Comparison of ENCODE assay signal across 8 cellular contexts in genomic region chr3:98902341-98902740, GRCh38. TPM values are rescaled to one million over a fixed set of nuclear protein-coding genes. Genes with fewer than 3 reads are reported as not detected.
DNase-seq lines count a peak whose midpoint lies in the region; ATAC-seq and TF ChIP-seq lines count a peak whose summit lies in the region.

No MANE protein-coding gene starts in this region.

- TF ChIP-seq POLR2A in IMR-90 (IDR thresholded peaks at IDR 0.05; ENCODE audit: low read depth, low read length) = no peak

- H3K23ac ChIP-seq in IMR-90 (ENCODE audit: low read depth, low read length) = peak overlapping the region; percentile 59

- H2AK9ac ChIP-seq in IMR-90 (replicated peaks; ENCODE audit: low read depth, low read length, poor library complexity) = peak overlapping the region; percentile 85

- H3K4me3 ChIP-seq in BLaER1 = peak overlapping the region; percentile 92
- peak overlapping the region; percentile 55 for H3K4me3 ChIP-seq in IMR-90 (ENCODE audit: insufficient read depth, low read depth, low read length)
- no peak overlapping the region for H3K4me3 ChIP-seq in mucosa of descending colon

- H3K27ac ChIP-seq in BLaER1 = peak overlapping the region; percentile 85
- H3K27ac ChIP-seq in IMR-90 (ENCODE audit: insufficient read depth, low read length) = peak overlapping the region; percentile 94
- H3K27ac ChIP-seq in cingulate gyrus (ENCODE audit: low read depth, low read length) = peak overlapping the region; percentile 90

- CTCF ChIA-PET in IMR-90 (lab: Yijun Ruan, JAX) = interaction anchor here (1.1 to 1.4 kb wide), 3 partner anchors 53 to 87 kb away, joined by 3 to 7 read pairs (median 5); no protein-coding TSS in a partner anchor

- 20% methylated on average over 1 of the region's 4 CpGs; no CpG with 5 or more reads in 1 of the 2 experiments for WGBS in IMR-90 (ENCODE audit: extremely low coverage in 2 of 2, insufficient read length in 1 of 2), 2 experiments

- POLR2A ChIA-PET in IMR-90 (lab: Charles Lee; ENCODE audit: unreplicated experiment) = interaction anchor here (0.6 kb wide), 1 partner anchor 8 kb away, joined by 3 read pairs; no protein-coding TSS in a partner anchor

- no peaks in the 10 kb centered on the region for H3K9me3 Mint-ChIP-seq in natural killer cell

- dilution Hi-C loops in IMR-90 (cut with HindIII; ENCODE audit: low sequenced_read_pairs, unreplicated experiment) = no loop called here

- peak overlapping the region; percentile 91 for H3K56ac ChIP-seq in IMR-90 (ENCODE audit: extremely low read depth, insufficient read depth, low read length)

- H3K36me3 ChIP-seq in BLaER1 = no peaks in the 10 kb centered on the region
- no peaks in the 10 kb centered on the region for H3K36me3 ChIP-seq in IMR-90 (ENCODE audit: control insufficient read depth, insufficient read depth, low read length)
- H3K36me3 ChIP-seq in mucosa of descending colon (ENCODE audit: low read depth) = no peaks in the 10 kb centered on the region

- H3K4me1 ChIP-seq in BLaER1 (peaks cover 24% of the 10 kb centered on the region), IMR-90 (ENCODE audit: control insufficient read depth, insufficient read depth, low read length) (peaks cover 2% of the 10 kb centered on the region; the same call in 1 of the 2 replicates), mucosa of descending colon (ENCODE audit: low read depth) (peaks cover 7% of the 10 kb centered on the region)

- H4K8ac ChIP-seq in IMR-90 (ENCODE audit: low read depth in 2 of 2, low read length in 2 of 2) = peak overlapping the region; percentile 66 to 81

- peak overlapping the region; percentile 93; the same call in 1 of the 2 replicates for H3K4ac ChIP-seq in IMR-90 (ENCODE audit: low read depth, low read length)

- H4K20me1 ChIP-seq in BLaER1 (peaks cover 16% of the 10 kb centered on the region), IMR-90 (ENCODE audit: insufficient read depth, low read length) (peaks cover 12% of the 10 kb centered on the region)

- H2BK5ac ChIP-seq in IMR-90 (ENCODE audit: low read depth, low read length, poor library complexity, severe bottlenecking) = peak overlapping the region; percentile 89

- peak overlapping the region; percentile 54; the same call in 1 of the 2 replicates for H2AK5ac ChIP-seq in IMR-90 (ENCODE audit: low read depth, low read length)

- H3K9me1 ChIP-seq in IMR-90 (ENCODE audit: insufficient read depth, low read length) = no peaks in the 10 kb centered on the region

- TF ChIP-seq CTCF in IMR-90 (conservative IDR thresholded peaks at IDR 0.05; ENCODE audit: low read depth, low read length) (no peak), natural killer cell (IDR thresholded peaks at IDR 0.05) (no peak), mucosa of descending colon (IDR thresholded peaks at IDR 0.05) (no peak)

- no peaks in the 10 kb centered on the region for H3K36me3 Mint-ChIP-seq in natural killer cell

- peak overlapping the region; percentile 87 for H3K4me2 ChIP-seq in BLaER1
- H3K4me2 ChIP-seq in IMR-90 (ENCODE audit: low read depth, low read length) = peak overlapping the region; percentile 75

- peak overlapping the region; percentile 87 for H3K9ac ChIP-seq in BLaER1
- peak overlapping the region; percentile 87 for H3K9ac ChIP-seq in IMR-90 (ENCODE audit: low read depth, low read length)

- H2BK120ac ChIP-seq in IMR-90 (ENCODE audit: low read depth, low read length) = peak overlapping the region; percentile 68

- peak overlapping the region; percentile 86 for H4K91ac ChIP-seq in IMR-90 (ENCODE audit: insufficient read depth, low read depth, low read length)

- peak overlapping the region; percentile 97 for H3K4me3 Mint-ChIP-seq in natural killer cell

- H3K4me1 Mint-ChIP-seq in natural killer cell = peaks cover 9 to 20% of the 10 kb centered on the region in 2 donors

- no peaks in the 10 kb centered on the region for H3K9me3 ChIP-seq in BLaER1
- no peaks in the 10 kb centered on the region for H3K9me3 ChIP-seq in IMR-90 (ENCODE audit: control insufficient read depth, insufficient read depth, low read length)
- H3K9me3 ChIP-seq in mucosa of descending colon = no peaks in the 10 kb centered on the region

- peaks cover 5 to 6% of the 10 kb centered on the region in 2 donors for H3K27me3 Mint-ChIP-seq in natural killer cell (ENCODE audit: low read depth in 2 of 2)

- in situ Hi-C loops in IMR-90 (cut with MboI; ENCODE audit: low sequenced_read_pairs) = no loop called here

- H2BK20ac ChIP-seq in IMR-90 (ENCODE audit: low read depth, low read length) = peak overlapping the region; percentile 24; the same call in 1 of the 2 replicates

- BruUV-seq in IMR-90 (replicated peaks; lab: Mats Ljungman, UMichigan) = TSS peak; percentile 89

- peak overlapping the region; percentile 27; the same call in 1 of the 2 replicates for H3K18ac ChIP-seq in IMR-90 (ENCODE audit: low read depth, low read length)

- H4K5ac ChIP-seq in IMR-90 (ENCODE audit: low read depth, low read length) = peak overlapping the region; percentile 47; the same call in 1 of the 2 replicates

- TF ChIP-seq RAD21 in IMR-90 (IDR thresholded peaks at IDR 0.05; ENCODE audit: low read length) = no peak

- peaks cover 6 to 19% of the 10 kb centered on the region in 2 experiments for H3K79me1 ChIP-seq in IMR-90 (ENCODE audit: low read depth in 1 of 2, low read length in 2 of 2)

- H2BK15ac ChIP-seq in IMR-90 (ENCODE audit: low read depth, low read length) = peak overlapping the region; percentile 88

- no peak for DNase-seq in IMR-90
- DNase-seq in natural killer cell = no peak
- DNase-seq in mucosa of descending colon = no peak

- ATAC-seq in IMR-90 (ENCODE audit: low read depth) (no peak), natural killer cell (no peak), HG03135 (IDR thresholded peaks at IDR 0.05; ENCODE audit: unreplicated experiment) (no peak), HG03520 (IDR thresholded peaks at IDR 0.05; ENCODE audit: unreplicated experiment) (no peak), mucosa of descending colon (no peak)
- ATAC-seq in activated CD4-positive, CD25-positive, alpha-beta regulatory T cell treated with anti-CD3 and anti-CD28 coated beads, Interleukin-2, amount 50 U/mL, for 24 hours = no peak

- H3K27ac Mint-ChIP-seq in natural killer cell = peak overlapping the region; percentile 0 to 88

- intact Hi-C loops in IMR-90 (cut with micrococcal nuclease) (loop anchor here (10.0 kb wide), 1 partner anchor 298 kb away; no protein-coding TSS in a partner anchor), natural killer cell (cut with micrococcal nuclease) (loop anchor here (10.0 kb wide), 1 partner anchor 912 kb away; the partner anchor contains the start of gene CMSS1), mucosa of descending colon (cut with DNase I, micrococcal nuclease) (no loop called here)

- peak overlapping the region; percentile 80 for H3K14ac ChIP-seq in IMR-90 (replicated peaks; ENCODE audit: low read depth, low read length)

- H3K27me3 ChIP-seq in BLaER1 (no peaks in the 10 kb centered on the region), IMR-90 (ENCODE audit: control insufficient read depth, insufficient read depth, low read length) (no peaks in the 10 kb centered on the region)

- peak overlapping the region; percentile 89 for H2AFZ ChIP-seq in IMR-90 (replicated peaks; ENCODE audit: low read length, poor library complexity)

TF ChIP-seq in IMR-90, 13 proteins besides CTCF, POLR2A, EP300 and RAD21:
- TF ChIP-seq RCOR1 (IDR thresholded peaks at IDR 0.05; ENCODE audit: insufficient replicate concordance, low read length) (no peak), MAFK (IDR thresholded peaks at IDR 0.05; ENCODE audit: low read depth, low read length) (no peak), SMC3 (IDR thresholded peaks at IDR 0.05; ENCODE audit: low read depth, low read length) (no peak), MXI1 (IDR thresholded peaks at IDR 0.05; ENCODE audit: borderline replicate concordance, low read depth, low read length) (no peak), MAZ (IDR thresholded peaks at IDR 0.05; ENCODE audit: borderline replicate concordance, low read depth, low read length) (no peak), CHD1 (IDR thresholded peaks at IDR 0.05; ENCODE audit: low read depth, low read length) (no peak), CEBPB (IDR thresholded peaks at IDR 0.05; ENCODE audit: low read depth, low read length) (no peak), BHLHE40 (IDR thresholded peaks at IDR 0.05; ENCODE audit: low read depth, low read length) (no peak), FOS (IDR thresholded peaks at IDR 0.05; ENCODE audit: low read depth, low read length) (no peak), USF2 (IDR thresholded peaks at IDR 0.05; ENCODE audit: low read depth, low read length) (no peak), NFE2L2 (IDR thresholded peaks at IDR 0.05; ENCODE audit: low read depth, low read length) (no peak), RFX5 (IDR thresholded peaks at IDR 0.05; ENCODE audit: low read depth, low read length) (no peak)
- TF ChIP-seq, protein P1, sequence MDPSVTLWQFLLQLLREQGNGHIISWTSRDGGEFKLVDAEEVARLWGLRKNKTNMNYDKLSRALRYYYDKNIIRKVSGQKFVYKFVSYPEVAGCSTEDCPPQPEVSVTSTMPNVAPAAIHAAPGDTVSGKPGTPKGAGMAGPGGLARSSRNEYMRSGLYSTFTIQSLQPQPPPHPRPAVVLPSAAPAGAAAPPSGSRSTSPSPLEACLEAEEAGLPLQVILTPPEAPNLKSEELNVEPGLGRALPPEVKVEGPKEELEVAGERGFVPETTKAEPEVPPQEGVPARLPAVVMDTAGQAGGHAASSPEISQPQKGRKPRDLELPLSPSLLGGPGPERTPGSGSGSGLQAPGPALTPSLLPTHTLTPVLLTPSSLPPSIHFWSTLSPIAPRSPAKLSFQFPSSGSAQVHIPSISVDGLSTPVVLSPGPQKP (IDR thresholded peaks at IDR 0.05; ENCODE audit: borderline replicate concordance, low read depth, low read length) = no peak

RNA-seq across cellular contexts. Expression of gene DCBLD2, which starts 0.8 kb away (rescaled TPM):
- total RNA-seq in IMR-90 (2012; rRNA removed) (196 and 275 TPM in 2 replicates), natural killer cell (under 1 TPM; 0.66 to 0.99 (median 0.90) TPM), mucosa of descending colon (10 to 100 TPM in 2 of 3 donors, 1 to 10 TPM in 1; 9.6 to 34.8 (median 17.5) TPM)
- 119 and 121 TPM in 2 replicates for polyA plus RNA-seq in IMR-90 (2012; rRNA removed)
- 38.1 and 38.8 TPM in 2 replicates for polyA plus RNA-seq in IMR-90 (2012; cell fraction: cytosol; rRNA removed)
- polyA plus RNA-seq in IMR-90 (2012; cell fraction: nucleus; rRNA removed; ENCODE audit: low replicate concordance) = 32.4 and 131 TPM in 2 replicates

Comparison
In these comparisons a context has a peak if more than half of its experiments do, and no peak if none do; other contexts are left out.
1. intact Hi-C loops: an anchor here in IMR-90 (10.0 kb wide) and natural killer cell (10.0 kb wide); none called in mucosa of descending colon.